Comparison of ENCODE assay signal across 1 cellular context in the genomic region with DNA sequence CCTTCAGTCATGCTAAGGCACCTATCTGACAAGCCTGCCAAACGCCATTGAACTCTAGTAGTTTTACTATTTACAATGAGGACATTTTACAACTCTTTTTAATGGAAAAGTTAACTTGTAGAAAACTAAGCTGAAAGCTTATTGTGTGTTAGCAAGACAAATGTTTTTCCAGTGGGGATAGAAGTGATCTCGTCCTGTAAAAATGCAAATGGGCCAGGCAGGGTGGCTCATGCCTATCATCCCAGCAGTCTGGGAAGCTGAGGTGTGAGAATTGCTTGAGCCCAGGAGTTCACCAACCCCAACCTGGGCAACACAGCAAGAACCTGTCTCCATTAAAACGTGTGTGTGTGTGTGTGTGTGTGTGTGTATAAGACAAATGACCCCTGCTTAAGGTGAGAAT.
TF ChIP-seq lines count a peak whose summit lies in the region.

No MANE protein-coding gene starts in this region.

TF ChIP-seq in HepG2, 621 proteins besides CTCF, POLR2A, EP300 and RAD21 (continued from another document):
- TF ChIP-seq ZNF407 (CRISPR knock-in tag; IDR thresholded peaks at IDR 0.05; ENCODE audit: not compliant biosample characterization) (no peak), ZNF558 (CRISPR knock-in tag; IDR thresholded peaks at IDR 0.05; ENCODE audit: borderline replicate concordance) (no peak), ZNF747 (CRISPR knock-in tag; IDR thresholded peaks at IDR 0.05; ENCODE audit: borderline replicate concordance) (peak; percentile 12; the same call in 1 of the 2 replicates)
- TF ChIP-seq, protein P1, sequence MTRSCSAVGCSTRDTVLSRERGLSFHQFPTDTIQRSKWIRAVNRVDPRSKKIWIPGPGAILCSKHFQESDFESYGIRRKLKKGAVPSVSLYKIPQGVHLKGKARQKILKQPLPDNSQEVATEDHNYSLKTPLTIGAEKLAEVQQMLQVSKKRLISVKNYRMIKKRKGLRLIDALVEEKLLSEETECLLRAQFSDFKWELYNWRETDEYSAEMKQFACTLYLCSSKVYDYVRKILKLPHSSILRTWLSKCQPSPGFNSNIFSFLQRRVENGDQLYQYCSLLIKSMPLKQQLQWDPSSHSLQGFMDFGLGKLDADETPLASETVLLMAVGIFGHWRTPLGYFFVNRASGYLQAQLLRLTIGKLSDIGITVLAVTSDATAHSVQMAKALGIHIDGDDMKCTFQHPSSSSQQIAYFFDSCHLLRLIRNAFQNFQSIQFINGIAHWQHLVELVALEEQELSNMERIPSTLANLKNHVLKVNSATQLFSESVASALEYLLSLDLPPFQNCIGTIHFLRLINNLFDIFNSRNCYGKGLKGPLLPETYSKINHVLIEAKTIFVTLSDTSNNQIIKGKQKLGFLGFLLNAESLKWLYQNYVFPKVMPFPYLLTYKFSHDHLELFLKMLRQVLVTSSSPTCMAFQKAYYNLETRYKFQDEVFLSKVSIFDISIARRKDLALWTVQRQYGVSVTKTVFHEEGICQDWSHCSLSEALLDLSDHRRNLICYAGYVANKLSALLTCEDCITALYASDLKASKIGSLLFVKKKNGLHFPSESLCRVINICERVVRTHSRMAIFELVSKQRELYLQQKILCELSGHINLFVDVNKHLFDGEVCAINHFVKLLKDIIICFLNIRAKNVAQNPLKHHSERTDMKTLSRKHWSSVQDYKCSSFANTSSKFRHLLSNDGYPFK (CRISPR knock-in tag; IDR thresholded peaks at IDR 0.05; ENCODE audit: borderline replicate concordance) = no peak
- TF ChIP-seq, protein P2, sequence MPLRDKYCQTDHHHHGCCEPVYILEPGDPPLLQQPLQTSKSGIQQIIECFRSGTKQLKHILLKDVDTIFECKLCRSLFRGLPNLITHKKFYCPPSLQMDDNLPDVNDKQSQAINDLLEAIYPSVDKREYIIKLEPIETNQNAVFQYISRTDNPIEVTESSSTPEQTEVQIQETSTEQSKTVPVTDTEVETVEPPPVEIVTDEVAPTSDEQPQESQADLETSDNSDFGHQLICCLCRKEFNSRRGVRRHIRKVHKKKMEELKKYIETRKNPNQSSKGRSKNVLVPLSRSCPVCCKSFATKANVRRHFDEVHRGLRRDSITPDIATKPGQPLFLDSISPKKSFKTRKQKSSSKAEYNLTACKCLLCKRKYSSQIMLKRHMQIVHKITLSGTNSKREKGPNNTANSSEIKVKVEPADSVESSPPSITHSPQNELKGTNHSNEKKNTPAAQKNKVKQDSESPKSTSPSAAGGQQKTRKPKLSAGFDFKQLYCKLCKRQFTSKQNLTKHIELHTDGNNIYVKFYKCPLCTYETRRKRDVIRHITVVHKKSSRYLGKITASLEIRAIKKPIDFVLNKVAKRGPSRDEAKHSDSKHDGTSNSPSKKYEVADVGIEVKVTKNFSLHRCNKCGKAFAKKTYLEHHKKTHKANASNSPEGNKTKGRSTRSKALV (CRISPR knock-in tag; IDR thresholded peaks at IDR 0.05) = no peak
